ENCODE assay signal across 21 cellular contexts in genomic region chr5:170301149-170301548, GRCh38. TPM values are rescaled to one million over a fixed set of nuclear protein-coding genes. Genes with fewer than 3 reads are reported as not detected.
DNase-seq lines count a peak whose midpoint lies in the region; ATAC-seq lines count a peak whose summit lies in the region.
"Had no signal": no experiment of that assay in that cellular context is flagged by ENCODE, and none has a peak within 500 bp of the region (broad histone marks: within the 10 kb centered on the region; RNA-seq: fewer than 3 reads in every experiment).

No MANE protein-coding gene starts in this region.

- ATAC-seq in activated naive CD8-positive, alpha-beta T cell treated with anti-CD3 and anti-CD28 coated beads, Interleukin-2, amount 50 U/mL, for 24 hours = no peak
- ATAC-seq in GM19351 (IDR thresholded peaks at IDR 0.05; ENCODE audit: unreplicated experiment) (no peak), GM21390 (IDR thresholded peaks at IDR 0.05; ENCODE audit: unreplicated experiment) (no peak)
- ATAC-seq: gastroesophageal sphincter, Right ventricle myocardium inferior had no signal

- WGBS in neuronal stem cell (ENCODE audit: extremely low coverage in 2 of 2, insufficient read length in 2 of 2, insufficient replicate concordance in 1 of 2), 2 donors = no CpG with 5 or more reads among the region's 9 CpGs

- peak overlapping the region; percentile 65 for H3K27ac ChIP-seq in BLaER1
- no peak overlapping the region for H3K27ac ChIP-seq in CD4-positive, alpha-beta memory T cell (ENCODE audit: low read depth, low read length)
- no peak overlapping the region for H3K27ac ChIP-seq in neuronal stem cell (replicated peaks; ENCODE audit: low read length)
- H3K27ac ChIP-seq: gastroesophageal sphincter, vagina, VCaP had no signal

- POLR2A ChIA-PET in CD4-positive, alpha-beta memory T cell (lab: Charles Lee; ENCODE audit: partially characterized antibody) = interaction anchor here (1.0 to 26.7 kb wide), 6 partner anchors 9 to 39 kb away, joined by 3 to 1265 read pairs (median 6); no protein-coding TSS in a partner anchor

- DNase-seq in CD4-positive, alpha-beta memory T cell = no peak
- DNase-seq in activated naive CD8-positive, alpha-beta T cell treated with anti-CD3 and anti-CD28 coated beads, Interleukin-2, amount 50 U/mL, for 24 hours = no peak
- DNase-seq in neuronal stem cell (ENCODE audit: low spot score) (no peak), DMS 273 treated with DMSO at 0.1 percent for 48 hours (lab: John Stamatoyannopoulos, UW) (no peak)
- DNase-seq: dorsolateral prefrontal cortex; GDM1; HFFc6; NCI-H1092 treated with DMSO at 0.1 percent for 48 hours; NCI-H524; occipital lobe; stimulated activated naive CD4-positive, alpha-beta T cell treated with Interleukin-2 at 50 U/mL for 16 hours had no signal

- H3K4me3 Mint-ChIP-seq in CD4-positive, alpha-beta memory T cell = peak overlapping the region in 5 of 8 donors; percentile 13 to 59 (median 46)
- H3K4me3 Mint-ChIP-seq in activated naive CD8-positive, alpha-beta T cell treated with anti-CD3 and anti-CD28 coated beads, Interleukin-2, amount 50 U/mL, for 24 hours = no peak overlapping the region
- H3K4me3 Mint-ChIP-seq: HFFc6, mesothelial cell of epicardium had no signal

- H3K23ac ChIP-seq in neuronal stem cell (ENCODE audit: low read depth, low read length, poor library complexity) = no peak overlapping the region

- H3K27ac Mint-ChIP-seq in CD4-positive, alpha-beta memory T cell = peak overlapping the region in 4 of 7 donors; percentile 24 to 98 (median 65)
- H3K27ac Mint-ChIP-seq in activated naive CD8-positive, alpha-beta T cell treated with anti-CD3 and anti-CD28 coated beads, Interleukin-2, amount 50 U/mL, for 24 hours = peak overlapping the region; percentile 68
- H3K27ac Mint-ChIP-seq: HFFc6, mesothelial cell of epicardium had no signal

- CTCF ChIA-PET in CD4-positive, alpha-beta memory T cell (lab: Charles Lee; ENCODE audit: partially characterized antibody) = interaction anchor here (1.4 to 19.2 kb wide), 7 partner anchors 9 to 38 kb away, joined by 4 to 384 read pairs (median 132); no protein-coding TSS in a partner anchor

- H3K18ac ChIP-seq in neuronal stem cell (ENCODE audit: low read length) = peak overlapping the region; percentile 28

- no peak overlapping the region for H3K4me3 ChIP-seq in BLaER1
- no peak overlapping the region for H3K4me3 ChIP-seq in CD4-positive, alpha-beta memory T cell (ENCODE audit: low read length in 2 of 2)
- no peak overlapping the region for H3K4me3 ChIP-seq in neuronal stem cell (ENCODE audit: low read length in 2 of 2)
- H3K4me3 ChIP-seq: dorsolateral prefrontal cortex, gastroesophageal sphincter, vagina had no signal

- no peak overlapping the region for H2BK15ac ChIP-seq in neuronal stem cell (ENCODE audit: low read length)

- no peaks in the 10 kb centered on the region for H3K79me1 ChIP-seq in neuronal stem cell (ENCODE audit: low read depth, low read length)

- H4K8ac ChIP-seq in neuronal stem cell (ENCODE audit: low read depth, low read length) = no peak overlapping the region

- H2BK120ac ChIP-seq in neuronal stem cell (ENCODE audit: low read depth, low read length) = peak overlapping the region; percentile 42

- intact Hi-C loops in CD4-positive, alpha-beta memory T cell (cut with micrococcal nuclease) = loop anchor here (5.0 kb wide), 1 partner anchor 34 kb away; no protein-coding TSS in a partner anchor

- no peak overlapping the region for H2BK5ac ChIP-seq in neuronal stem cell (ENCODE audit: low read length)

- H3K4ac ChIP-seq in neuronal stem cell (ENCODE audit: low read length) = no peak overlapping the region

- H2BK12ac ChIP-seq in neuronal stem cell (ENCODE audit: low read length) = no peak overlapping the region

- peak overlapping the region; percentile 84 for H3K14ac ChIP-seq in neuronal stem cell (ENCODE audit: low read length)

- peaks cover 9 to 20% of the 10 kb centered on the region in 2 donors for H3K36me3 Mint-ChIP-seq in CD4-positive, alpha-beta memory T cell
- H3K36me3 Mint-ChIP-seq in activated naive CD8-positive, alpha-beta T cell treated with anti-CD3 and anti-CD28 coated beads, Interleukin-2, amount 50 U/mL, for 24 hours (ENCODE audit: low read depth) = peaks cover 10% of the 10 kb centered on the region
- H3K36me3 Mint-ChIP-seq: mesothelial cell of epicardium had no signal

- no peaks in the 10 kb centered on the region for H3K36me3 ChIP-seq in BLaER1
- no peaks in the 10 kb centered on the region for H3K36me3 ChIP-seq in CD4-positive, alpha-beta memory T cell (ENCODE audit: insufficient read depth, low read length)
- H3K36me3 ChIP-seq in neuronal stem cell (replicated peaks in 1 of 2; ENCODE audit: control insufficient read depth in 2 of 2, insufficient read depth in 2 of 2, low read length in 2 of 2) = no peaks in the 10 kb centered on the region
- H3K36me3 ChIP-seq: gastroesophageal sphincter, vagina had no signal

- no peaks in the 10 kb centered on the region for H3K27me3 Mint-ChIP-seq in CD4-positive, alpha-beta memory T cell
- H3K27me3 Mint-ChIP-seq in activated naive CD8-positive, alpha-beta T cell treated with anti-CD3 and anti-CD28 coated beads, Interleukin-2, amount 50 U/mL, for 24 hours = no peaks in the 10 kb centered on the region

- H3K9ac ChIP-seq in BLaER1 (no peak overlapping the region; the same call in 1 of the 2 replicates), neuronal stem cell (ENCODE audit: low read depth, low read length, poor library complexity) (no peak overlapping the region)

- no peak overlapping the region for H2AFZ ChIP-seq in neuronal stem cell (ENCODE audit: low read length)

- peaks cover 86% of the 10 kb centered on the region for H3K4me1 ChIP-seq in BLaER1
- peaks cover 72% of the 10 kb centered on the region for H3K4me1 ChIP-seq in CD4-positive, alpha-beta memory T cell (ENCODE audit: insufficient read depth, low read length)
- H3K4me1 ChIP-seq in neuronal stem cell (ENCODE audit: control insufficient read depth in 2 of 2, insufficient read depth in 1 of 2, low read depth in 1 of 2, low read length in 2 of 2) = peaks cover 0 to 4% of the 10 kb centered on the region in 2 donors

- peak overlapping the region; percentile 82 for H2AK5ac ChIP-seq in neuronal stem cell (ENCODE audit: low read depth, low read length)

- H3K4me2 ChIP-seq in BLaER1 (peak overlapping the region; percentile 96), neuronal stem cell (ENCODE audit: insufficient read depth, low read length, poor library complexity, severe bottlenecking) (no peak overlapping the region)

- H3K4me1 Mint-ChIP-seq in CD4-positive, alpha-beta memory T cell = peaks cover 39 to 80% (median 60%) of the 10 kb centered on the region in 4 donors
- H3K4me1 Mint-ChIP-seq in activated naive CD8-positive, alpha-beta T cell treated with anti-CD3 and anti-CD28 coated beads, Interleukin-2, amount 50 U/mL, for 24 hours = peaks cover 87% of the 10 kb centered on the region

- H3K27me3 ChIP-seq in BLaER1 (no peaks in the 10 kb centered on the region), neuronal stem cell (ENCODE audit: control insufficient read depth in 3 of 3, insufficient read depth in 3 of 3, low read depth in 1 of 3, low read length in 3 of 3) (no peaks in the 10 kb centered on the region)
- H3K27me3 ChIP-seq in CD4-positive, alpha-beta memory T cell (ENCODE audit: insufficient read depth, low read length) = no peaks in the 10 kb centered on the region
- H3K27me3 ChIP-seq: dorsolateral prefrontal cortex, gastroesophageal sphincter, vagina had no signal

- no peak overlapping the region for H4K91ac ChIP-seq in neuronal stem cell (ENCODE audit: low read depth, low read length, poor library complexity)

- H3K9me3 ChIP-seq in BLaER1 (no peaks in the 10 kb centered on the region), neuronal stem cell (replicated peaks in 1 of 2; ENCODE audit: control insufficient read depth in 2 of 2, insufficient read depth in 1 of 2, low read depth in 1 of 2, low read length in 2 of 2) (peaks cover 0 to 2% of the 10 kb centered on the region in 2 donors)
- H3K9me3 ChIP-seq in CD4-positive, alpha-beta memory T cell (ENCODE audit: control insufficient read depth in 1 of 2, low read length in 2 of 2) = no peaks in the 10 kb centered on the region
- H3K9me3 ChIP-seq: gastroesophageal sphincter, vagina had no signal

- peaks cover under 1% of the 10 kb centered on the region; the same call in 1 of the 2 replicates for H4K20me1 ChIP-seq in BLaER1

- no peaks in the 10 kb centered on the region for H3K9me3 Mint-ChIP-seq in CD4-positive, alpha-beta memory T cell
- no peaks in the 10 kb centered on the region for H3K9me3 Mint-ChIP-seq in activated naive CD8-positive, alpha-beta T cell treated with anti-CD3 and anti-CD28 coated beads, Interleukin-2, amount 50 U/mL, for 24 hours

RNA-seq across cellular contexts. Expression of gene LCP2, which starts 3.6 kb away (rescaled TPM):
- 100 to 1,000 TPM; 291 to 318 TPM for total RNA-seq in CD4-positive, alpha-beta memory T cell
- polyA plus RNA-seq in CD4-positive, alpha-beta memory T cell = 100 to 1,000 TPM; 117 to 259 TPM
- 0.01 TPM for polyA plus RNA-seq in neuronal stem cell (2013, experiment 1 of 2)
- polyA plus RNA-seq in neuronal stem cell (2013, experiment 2 of 2) = 0.04 TPM
- total RNA-seq: bronchial epithelial cell, HFFc6, LHCN-M2, mesothelial cell of epicardium had no signal
